Comparison of ENCODE assay signal across 30 cellular contexts in the genomic region with DNA sequence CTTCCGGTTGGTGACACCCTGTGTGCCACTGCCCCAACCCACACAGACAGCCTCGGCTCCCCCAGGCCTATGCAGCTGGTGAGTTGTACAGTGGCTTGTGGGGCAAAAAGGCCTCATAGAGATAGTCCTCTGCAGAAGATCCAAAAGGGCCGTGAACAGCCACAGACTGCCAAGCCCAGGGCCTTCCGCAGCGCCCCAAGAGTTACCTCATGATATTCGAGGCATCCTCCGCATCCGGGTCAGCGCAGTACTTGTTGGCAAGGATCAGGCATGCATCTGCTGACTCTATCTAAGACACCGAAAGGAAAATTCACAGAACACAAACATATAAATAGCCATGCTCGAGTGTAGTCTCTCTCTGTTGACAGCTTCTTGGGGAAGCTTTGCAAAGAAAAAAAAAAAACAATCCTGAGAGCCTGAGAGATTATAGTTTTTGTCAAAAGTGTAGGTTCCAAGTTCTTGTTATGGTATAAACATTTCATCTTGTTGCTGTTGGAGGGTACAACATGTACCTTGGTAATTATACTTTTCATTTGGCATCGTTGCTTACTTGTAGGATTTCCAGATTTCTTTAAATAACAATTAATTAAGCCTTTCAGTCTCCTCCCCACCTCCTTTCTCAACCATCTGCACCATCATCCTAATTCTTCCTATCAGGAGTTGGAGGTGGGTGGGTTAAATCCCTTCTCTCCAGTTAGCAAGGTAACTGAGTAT.
DNase-seq lines count a peak whose midpoint lies in the region; ATAC-seq and TF ChIP-seq lines count a peak whose summit lies in the region.
"Had no signal": no experiment of that assay in that cellular context is flagged by ENCODE, and none has a peak within 500 bp of the region (broad histone marks: within the 10 kb centered on the region; RNA-seq: fewer than 3 reads in every experiment).

No MANE protein-coding gene starts in this region.

- TSS peak; percentile 26 for BruUV-seq in Panc1 (replicated peaks; lab: Mats Ljungman, UMichigan)

- CTCF ChIA-PET in Panc1 (lab: Charles Lee) = no interaction called here
- CTCF ChIA-PET in activated CD4-positive, alpha-beta memory T cell treated with anti-CD3 and anti-CD28 coated beads for 36 hours (lab: Charles Lee) = no interaction called here

- H3K27ac ChIP-seq in Panc1 (ENCODE audit: low read length) (no peak overlapping the region), muscle layer of colon (ENCODE audit: low read depth, low read length) (peak overlapping the region; percentile 30), testis (no peak overlapping the region)
- no peak overlapping the region for H3K27ac ChIP-seq in effector memory CD4-positive, alpha-beta T cell (ENCODE audit: insufficient read depth, low read length, poor library complexity, severe bottlenecking)
- H3K27ac ChIP-seq: BLaER1 treated with 17β-estradiol and CSF1 and Interleukin-3, amounts not matched to agents 10 nM and 100 nM; body of pancreas; epithelial cell of prostate; neutrophil; spleen; upper lobe of left lung had no signal

- WGBS in testis, 2 donors = 43 to 47% methylated on average over 11 to 12 of the region's 12 CpGs

- no peaks in the 10 kb centered on the region for H3K9me3 Mint-ChIP-seq in activated CD4-positive, alpha-beta memory T cell treated with anti-CD3 and anti-CD28 coated beads for 36 hours
- H3K9me3 Mint-ChIP-seq: activated naive CD8-positive, alpha-beta T cell treated with anti-CD3 and anti-CD28 coated beads, Interleukin-2, amount 50 U/mL, for 24 hours had no signal

- in situ Hi-C loops in Panc1 (cut with HindIII; ENCODE audit: low pct_unique_long_range_greater_than_20kb, low sequenced_read_pairs) = no loop called here

- no peak overlapping the region for H3K4me3 Mint-ChIP-seq in activated CD4-positive, alpha-beta memory T cell treated with anti-CD3 and anti-CD28 coated beads for 36 hours
- H3K4me3 Mint-ChIP-seq: activated naive CD8-positive, alpha-beta T cell treated with anti-CD3 and anti-CD28 coated beads, Interleukin-2, amount 50 U/mL, for 24 hours had no signal

- intact Hi-C loops in Panc1 (cut with micrococcal nuclease; ENCODE audit: unreplicated experiment) (no loop called here), testis (cut with DNase I; ENCODE audit: low total_unique reads) (no loop called here)
- intact Hi-C loops in activated CD4-positive, alpha-beta memory T cell treated with anti-CD3 and anti-CD28 coated beads for 36 hours (cut with micrococcal nuclease) = no loop called here

- H3K36me3 ChIP-seq in Panc1 (ENCODE audit: control insufficient read depth, insufficient read depth, low read length) = no peaks in the 10 kb centered on the region; the same call in 1 of the 2 replicates
- peaks cover 26% of the 10 kb centered on the region for H3K36me3 ChIP-seq in muscle layer of colon (ENCODE audit: insufficient read depth, low read length)
- no peaks in the 10 kb centered on the region for H3K36me3 ChIP-seq in testis (ENCODE audit: low read depth, missing control alignments)
- no peaks in the 10 kb centered on the region for H3K36me3 ChIP-seq in effector memory CD4-positive, alpha-beta T cell (ENCODE audit: control insufficient read depth, insufficient read depth, low read length)
- H3K36me3 ChIP-seq: neutrophil, Peyer's patch, spleen, upper lobe of left lung had no signal

- no peaks in the 10 kb centered on the region for H3K27me3 Mint-ChIP-seq in activated CD4-positive, alpha-beta memory T cell treated with anti-CD3 and anti-CD28 coated beads for 36 hours
- H3K27me3 Mint-ChIP-seq: activated naive CD8-positive, alpha-beta T cell treated with anti-CD3 and anti-CD28 coated beads, Interleukin-2, amount 50 U/mL, for 24 hours had no signal

- POLR2A ChIA-PET in Panc1 (lab: Charles Lee) = no interaction called here
- POLR2A ChIA-PET in activated CD4-positive, alpha-beta memory T cell treated with anti-CD3 and anti-CD28 coated beads for 36 hours (lab: Charles Lee) = interaction anchor here (0.8 kb wide), 1 partner anchor 501 kb away, joined by 3 read pairs; no protein-coding TSS in a partner anchor

- no peak overlapping the region for H3K9ac ChIP-seq in muscle layer of colon (ENCODE audit: low read length)
- H3K9ac ChIP-seq: BLaER1 treated with 17β-estradiol and CSF1 and Interleukin-3, amounts not matched to agents 10 nM and 100 nM had no signal

- H3K36me3 Mint-ChIP-seq in activated CD4-positive, alpha-beta memory T cell treated with anti-CD3 and anti-CD28 coated beads for 36 hours = no peaks in the 10 kb centered on the region

- no peak for TF ChIP-seq POLR2A in testis (IDR thresholded peaks at IDR 0.05)
- TF ChIP-seq POLR2A in erythroblast (IDR thresholded peaks at IDR 0.05; ENCODE audit: low read length) = no peak

- DNase-seq in Panc1 (ENCODE audit: low read depth, low spot score) = no peak
- DNase-seq in fibroblast of mammary gland (ENCODE audit: low read depth) = peak; percentile 25
- peak; percentile 56 for DNase-seq in testis
- DNase-seq in effector memory CD4-positive, alpha-beta T cell = no peak
- DNase-seq in activated CD4-positive, alpha-beta memory T cell treated with anti-CD3 and anti-CD28 coated beads for 36 hours = no peak
- no peak for DNase-seq in erythroblast (lab: John Stamatoyannopoulos, UW)
- DNase-seq: ACHN; activated gamma-delta T cell treated with Interleukin-2 at 50 U/mL for 16 hours; activated naive CD8-positive, alpha-beta T cell treated with anti-CD3 and anti-CD28 coated beads, Interleukin-2, amount 50 U/mL, for 24 hours; activated T-cell treated with anti-CD3 and anti-CD28 coated beads, Interleukin-2, amount 50 U/mL, for 1 hour; body of pancreas; COR-L47; DMS79 treated with DMSO at 0.1 percent for 48 hours; GOT3; KBM-7; kidney; MG63; NCI-H1436; NCI-H2107; NCI-H510A treated with DMSO at 0.1 percent for 48 hours; Peyer's patch; spleen; stimulated activated CD4-positive, alpha-beta T cell treated with anti-CD3 and anti-CD28 coated beads, Interleukin-4, amount 100 ng/mL, for 1 hour; stimulated activated naive CD8-positive, alpha-beta T cell treated with anti-CD3 and anti-CD28 coated beads, Interleukin-15, Interleukin-2, amounts not matched to agents 100 U/mL and 50 U/mL, for 24 hours; T-helper 1 cell had no signal

- TF ChIP-seq CTCF in Panc1 (IDR thresholded peaks at IDR 0.05) (no peak), fibroblast of mammary gland (conservative IDR thresholded peaks at IDR 0.05; ENCODE audit: control insufficient read depth, insufficient read depth, low read depth, low read length) (no peak), testis (IDR thresholded peaks at IDR 0.05) (no peak)

- H3K4me3 ChIP-seq in Panc1 (ENCODE audit: low read depth in 2 of 2, low read length in 2 of 2) = no peak overlapping the region
- no peak overlapping the region for H3K4me3 ChIP-seq in fibroblast of mammary gland (ENCODE audit: control insufficient read depth, low read depth, low read length)
- no peak overlapping the region for H3K4me3 ChIP-seq in muscle layer of colon (ENCODE audit: low read depth in 1 of 2, low read length in 2 of 2)
- no peak overlapping the region for H3K4me3 ChIP-seq in testis
- H3K4me3 ChIP-seq in effector memory CD4-positive, alpha-beta T cell (ENCODE audit: insufficient read depth, low read depth, low read length, poor library complexity, severe bottlenecking) = no peak overlapping the region
- H3K4me3 ChIP-seq: BLaER1 treated with 17β-estradiol and CSF1 and Interleukin-3, amounts not matched to agents 10 nM and 100 nM; body of pancreas; MG63; Peyer's patch; spleen; upper lobe of left lung had no signal

- no peak overlapping the region for H3K27ac Mint-ChIP-seq in activated CD4-positive, alpha-beta memory T cell treated with anti-CD3 and anti-CD28 coated beads for 36 hours
- H3K27ac Mint-ChIP-seq: activated naive CD8-positive, alpha-beta T cell treated with anti-CD3 and anti-CD28 coated beads, Interleukin-2, amount 50 U/mL, for 24 hours had no signal

- H3K27me3 ChIP-seq in Panc1 (ENCODE audit: control insufficient read depth, insufficient read depth, low read length) (no peaks in the 10 kb centered on the region), muscle layer of colon (ENCODE audit: control insufficient read depth in 1 of 2, insufficient read depth in 2 of 2, low read length in 2 of 2) (no peaks in the 10 kb centered on the region), testis (no peaks in the 10 kb centered on the region)
- H3K27me3 ChIP-seq in effector memory CD4-positive, alpha-beta T cell (replicated peaks; ENCODE audit: control insufficient read depth, insufficient read depth, low read length, poor library complexity, severe bottlenecking) = no peaks in the 10 kb centered on the region
- H3K27me3 ChIP-seq: BLaER1 treated with 17β-estradiol and CSF1 and Interleukin-3, amounts not matched to agents 10 nM and 100 nM; body of pancreas; MG63; Peyer's patch; spleen; upper lobe of left lung had no signal

- H3K4me1 Mint-ChIP-seq in activated CD4-positive, alpha-beta memory T cell treated with anti-CD3 and anti-CD28 coated beads for 36 hours (ENCODE audit: low read depth) = no peaks in the 10 kb centered on the region
- H3K4me1 Mint-ChIP-seq: activated naive CD8-positive, alpha-beta T cell treated with anti-CD3 and anti-CD28 coated beads, Interleukin-2, amount 50 U/mL, for 24 hours had no signal

- H3K4me1 ChIP-seq in Panc1 (ENCODE audit: control insufficient read depth, insufficient read depth, low read length) (no peaks in the 10 kb centered on the region), muscle layer of colon (ENCODE audit: insufficient read depth, low read length) (peaks cover 43% of the 10 kb centered on the region), testis (no peaks in the 10 kb centered on the region)
- H3K4me1 ChIP-seq in effector memory CD4-positive, alpha-beta T cell (ENCODE audit: control insufficient read depth, insufficient read depth, low read length, poor library complexity, severe bottlenecking) = no peaks in the 10 kb centered on the region
- H3K4me1 ChIP-seq: body of pancreas, upper lobe of left lung had no signal

- H3K9me3 ChIP-seq in Panc1 (ENCODE audit: control insufficient read depth, insufficient read depth, low read depth, low read length) = no peaks in the 10 kb centered on the region
- H3K9me3 ChIP-seq in muscle layer of colon (ENCODE audit: low read length) = no peaks in the 10 kb centered on the region
- H3K9me3 ChIP-seq in testis = no peaks in the 10 kb centered on the region
- no peaks in the 10 kb centered on the region for H3K9me3 ChIP-seq in effector memory CD4-positive, alpha-beta T cell (ENCODE audit: control insufficient read depth, low read length)
- H3K9me3 ChIP-seq: BLaER1 treated with 17β-estradiol and CSF1 and Interleukin-3, amounts not matched to agents 10 nM and 100 nM; body of pancreas; MG63; neutrophil; Peyer's patch; spleen; upper lobe of left lung had no signal

- no peak for ATAC-seq in Panc1
- ATAC-seq: activated naive CD8-positive, alpha-beta T cell treated with anti-CD3 and anti-CD28 coated beads, Interleukin-2, amount 50 U/mL, for 24 hours; body of pancreas; stimulated activated naive CD8-positive, alpha-beta T cell treated with anti-CD3 and anti-CD28 coated beads, Interleukin-15, Interleukin-2, amounts not matched to agents 100 U/mL and 50 U/mL, for 24 hours had no signal

Comparison
In these comparisons a context has a peak if more than half of its experiments do, and no peak if none do; other contexts are left out.
1. DNase-seq: peak in fibroblast of mammary gland (single experiment) and testis (single experiment); none in Panc1 (single experiment), effector memory CD4-positive, alpha-beta T cell (0 of 3), activated CD4-positive, alpha-beta memory T cell treated with anti-CD3 and anti-CD28 coated beads for 36 hours (single experiment) and erythroblast (0 of 2).